9 cellular contexts compared by ENCODE assay signal in genomic region chr6:52155791-52156576, GRCh38. TPM values are rescaled to one million over a fixed set of nuclear protein-coding genes. Genes with fewer than 3 reads are reported as not detected.
DNase-seq lines count a peak whose midpoint lies in the region; ATAC-seq and TF ChIP-seq lines count a peak whose summit lies in the region.
"Had no signal": no experiment of that assay in that cellular context is flagged by ENCODE, and none has a peak within 500 bp of the region (broad histone marks: within the 10 kb centered on the region; RNA-seq: fewer than 3 reads in every experiment).

No MANE protein-coding gene starts in this region.

- H3K79me2 ChIP-seq in mammary epithelial cell (ENCODE audit: insufficient read depth, low read length) = no peaks in the 10 kb centered on the region

- peak; percentile 93 for ATAC-seq in HG03064 (IDR thresholded peaks at IDR 0.05; ENCODE audit: low read depth, unreplicated experiment)
- peak; percentile 37 to 74 (median 53) for ATAC-seq in psoas muscle
- ATAC-seq in CD4-positive, alpha-beta T cell (ENCODE audit: poor library complexity) = no peak

- dilution Hi-C loops in mammary epithelial cell (cut with HindIII; ENCODE audit: low sequenced_read_pairs) = no loop called here

- H3K4me1 Mint-ChIP-seq in T-helper 2 cell treated with Interferon-gamma antibody and Interleukin-4, amounts not matched to agents 5 μg/mL and 100 μg/mL, for 36 hours (ENCODE audit: low read depth) = peaks cover 23% of the 10 kb centered on the region
- H3K4me1 Mint-ChIP-seq in CD4-positive, alpha-beta T cell (ENCODE audit: low read depth) = no peaks in the 10 kb centered on the region

- TF ChIP-seq POLR2A in breast epithelium (IDR thresholded peaks at IDR 0.05) = no peak

- DNase-seq in mammary epithelial cell = peak; percentile 76
- DNase-seq in breast epithelium (ENCODE audit: low spot score in 2 of 2) = no peak
- DNase-seq in T-helper 2 cell treated with Interferon-gamma antibody and Interleukin-4, amounts not matched to agents 5 μg/mL and 100 μg/mL, for 36 hours (ENCODE audit: low spot score) = peak; percentile 39
- no peak for DNase-seq in psoas muscle
- DNase-seq in effector CD4-positive, alpha-beta T cell = no peak
- no peak for DNase-seq in HEK293T (ENCODE audit: extremely low spot score)
- DNase-seq in CD4-positive, alpha-beta T cell = no peak

- H3K9me3 ChIP-seq in mammary epithelial cell (replicated peaks; ENCODE audit: insufficient read depth, low read length) (no peaks in the 10 kb centered on the region), breast epithelium (no peaks in the 10 kb centered on the region), psoas muscle (no peaks in the 10 kb centered on the region)
- H3K9me3 ChIP-seq in CD4-positive, alpha-beta T cell (ENCODE audit: control insufficient read depth, low read length) = no peaks in the 10 kb centered on the region

- BruUV-seq in mammary epithelial cell (replicated peaks; lab: Mats Ljungman, UMichigan) = no TSS peak

- in situ Hi-C loops in mammary epithelial cell (cut with MboI; ENCODE audit: low sequenced_read_pairs in 2 of 2) = loop anchor here in 1 of 2 donors (25.0 kb wide), 1 partner anchor 506 kb away; the partner anchor contains the start of gene TMEM14A

- H3K4me1 ChIP-seq in mammary epithelial cell (ENCODE audit: insufficient read depth, low read length) (peaks cover 40% of the 10 kb centered on the region), breast epithelium (no peaks in the 10 kb centered on the region), psoas muscle (peaks cover 7% of the 10 kb centered on the region)

- H3K4me3 Mint-ChIP-seq in T-helper 2 cell treated with Interferon-gamma antibody and Interleukin-4, amounts not matched to agents 5 μg/mL and 100 μg/mL, for 36 hours = peak overlapping the region; percentile 52
- no peak overlapping the region for H3K4me3 Mint-ChIP-seq in CD4-positive, alpha-beta T cell

- H3K27me3 Mint-ChIP-seq in T-helper 2 cell treated with Interferon-gamma antibody and Interleukin-4, amounts not matched to agents 5 μg/mL and 100 μg/mL, for 36 hours (ENCODE audit: low read depth) = peaks cover 8% of the 10 kb centered on the region
- peaks cover 11% of the 10 kb centered on the region for H3K27me3 Mint-ChIP-seq in CD4-positive, alpha-beta T cell

- WGBS in mammary epithelial cell (ENCODE audit: low coverage, missing lambda C conversion rate) = 38% methylated on average over 6 of the region's 7 CpGs
- 42 to 44% (median 43%) methylated on average over 7 of the region's 7 CpGs for WGBS in psoas muscle, 3 donors

- POLR2A ChIA-PET in HEK293T (lab: Yijun Ruan, JAX) = no interaction called here
- POLR2A ChIA-PET in CD4-positive, alpha-beta T cell (lab: Charles Lee) = no interaction called here

- H3K27ac ChIP-seq in mammary epithelial cell (ENCODE audit: insufficient read depth, low read depth, low read length) (peak overlapping the region; percentile 31), breast epithelium (no peak overlapping the region), psoas muscle (peak overlapping the region; percentile 27)
- no peak overlapping the region for H3K27ac ChIP-seq in CD4-positive, alpha-beta T cell (ENCODE audit: low read depth, low read length)

- H3K27ac Mint-ChIP-seq in T-helper 2 cell treated with Interferon-gamma antibody and Interleukin-4, amounts not matched to agents 5 μg/mL and 100 μg/mL, for 36 hours = no peak overlapping the region
- H3K27ac Mint-ChIP-seq in CD4-positive, alpha-beta T cell = no peak overlapping the region

- H3K36me3 ChIP-seq in mammary epithelial cell (ENCODE audit: insufficient read depth, low read length) = no peaks in the 10 kb centered on the region
- no peaks in the 10 kb centered on the region for H3K36me3 ChIP-seq in breast epithelium
- H3K36me3 ChIP-seq in psoas muscle (ENCODE audit: insufficient read depth in 1 of 2, low read depth in 1 of 2) = no peaks in the 10 kb centered on the region

- TF ChIP-seq CTCF in mammary epithelial cell (conservative IDR thresholded peaks at IDR 0.05 in 1 of 2, IDR thresholded peaks at IDR 0.05 in 1 of 2; ENCODE audit: extremely low read depth in 1 of 2, insufficient read depth in 1 of 2, low read depth in 1 of 2, low read length in 2 of 2) (no peak), breast epithelium (IDR thresholded peaks at IDR 0.05) (no peak), psoas muscle (IDR thresholded peaks at IDR 0.05) (no peak)
- no peak for TF ChIP-seq CTCF in CD4-positive, alpha-beta T cell (IDR thresholded peaks at IDR 0.05)

- no peak overlapping the region for H3K9ac ChIP-seq in mammary epithelial cell (ENCODE audit: insufficient read depth, low read length)

- peak overlapping the region; percentile 23 for H3K4me2 ChIP-seq in mammary epithelial cell (ENCODE audit: insufficient read depth, low read depth, low read length)

- H3K9me3 Mint-ChIP-seq in T-helper 2 cell treated with Interferon-gamma antibody and Interleukin-4, amounts not matched to agents 5 μg/mL and 100 μg/mL, for 36 hours = peaks cover 10% of the 10 kb centered on the region
- H3K9me3 Mint-ChIP-seq in CD4-positive, alpha-beta T cell = no peaks in the 10 kb centered on the region

- H3K36me3 Mint-ChIP-seq in T-helper 2 cell treated with Interferon-gamma antibody and Interleukin-4, amounts not matched to agents 5 μg/mL and 100 μg/mL, for 36 hours (ENCODE audit: low read depth) = no peaks in the 10 kb centered on the region
- no peaks in the 10 kb centered on the region for H3K36me3 Mint-ChIP-seq in CD4-positive, alpha-beta T cell (ENCODE audit: low read depth)

- no peaks in the 10 kb centered on the region for H3K27me3 ChIP-seq in mammary epithelial cell (ENCODE audit: insufficient read depth, low read length)
- no peaks in the 10 kb centered on the region for H3K27me3 ChIP-seq in breast epithelium
- no peaks in the 10 kb centered on the region for H3K27me3 ChIP-seq in psoas muscle (ENCODE audit: insufficient read depth in 3 of 3, low read length in 2 of 3)
- peaks cover 6% of the 10 kb centered on the region for H3K27me3 ChIP-seq in CD4-positive, alpha-beta T cell (ENCODE audit: control insufficient read depth, insufficient read depth, low read length)

- CTCF ChIA-PET in mammary epithelial cell (lab: Charles Lee; ENCODE audit: low non-redundant PET) (no interaction called here), HEK293T (lab: Yijun Ruan, JAX) (interaction anchor here (0.7 to 1.4 kb wide), 3 partner anchors 29 to 241 kb away, joined by 3 read pairs; no protein-coding TSS in a partner anchor)
- CTCF ChIA-PET in CD4-positive, alpha-beta T cell (lab: Charles Lee) = interaction anchor here (0.7 kb wide), 1 partner anchor 32 kb away, joined by 3 read pairs; no protein-coding TSS in a partner anchor

- H3K4me3 ChIP-seq in mammary epithelial cell (replicated peaks in 1 of 3; ENCODE audit: insufficient read depth in 1 of 3, low read depth in 2 of 3, low read length in 3 of 3) = no peak overlapping the region
- H3K4me3 ChIP-seq in breast epithelium = no peak overlapping the region
- no peak overlapping the region for H3K4me3 ChIP-seq in psoas muscle

- intact Hi-C loops in mammary epithelial cell (cut with micrococcal nuclease) (no loop called here), breast epithelium (cut with DNase I; ENCODE audit: low total_unique reads) (no loop called here), psoas muscle (cut with DNase I) (loop anchor here (10.0 kb wide), 2 partner anchors 109 to 839 kb away; partner anchors contain the start of gene GSTA4 (in 1 of the 2))
- intact Hi-C loops in CD4-positive, alpha-beta T cell (cut with DNase I, micrococcal nuclease) = no loop called here

- peak overlapping the region; percentile 59 for H2AFZ ChIP-seq in mammary epithelial cell (ENCODE audit: low read depth, low read length)

- no peaks in the 10 kb centered on the region for H4K20me1 ChIP-seq in mammary epithelial cell (ENCODE audit: insufficient read depth, low read length)

TF ChIP-seq in HEK293T, 16 proteins besides CTCF, POLR2A, EP300 and RAD21:
- TF ChIP-seq PKNOX1 (IDR thresholded peaks at IDR 0.05) = no peak
- no peak for TF ChIP-seq L3MBTL2 (conservative IDR thresholded peaks at IDR 0.05)
- TF ChIP-seq NFRKB (IDR thresholded peaks at IDR 0.05) = no peak
- no peak for TF ChIP-seq HDGF (IDR thresholded peaks at IDR 0.05; ENCODE audit: borderline replicate concordance)
- TF ChIP-seq FOXM1 (IDR thresholded peaks at IDR 0.05; ENCODE audit: borderline replicate concordance) = no peak
- no peak for TF ChIP-seq FOXA1 (IDR thresholded peaks at IDR 0.05)
- no peak for TF ChIP-seq CTBP1 (IDR thresholded peaks at IDR 0.05; ENCODE audit: borderline replicate concordance)
- TF ChIP-seq LEF1 (IDR thresholded peaks at IDR 0.05; ENCODE audit: borderline replicate concordance) = no peak
- TF ChIP-seq ELF4 (IDR thresholded peaks at IDR 0.05) = no peak
- no peak for TF ChIP-seq ZNF384 (IDR thresholded peaks at IDR 0.05)
- no peak for TF ChIP-seq FOXK2 (IDR thresholded peaks at IDR 0.05)
- no peak for TF ChIP-seq BHLHE40 (IDR thresholded peaks at IDR 0.05; ENCODE audit: borderline replicate concordance)
- TF ChIP-seq SP1 (IDR thresholded peaks at IDR 0.05) = no peak
- TF ChIP-seq TARDBP (IDR thresholded peaks at IDR 0.05) = no peak
- no peak for TF ChIP-seq SUZ12 (IDR thresholded peaks at IDR 0.05)
- no peak for TF ChIP-seq ARNT (IDR thresholded peaks at IDR 0.05)

RNA-seq across cellular contexts. Expression of gene IL17A, which starts 30.2 kb away (rescaled TPM):
- total RNA-seq in mammary epithelial cell (not detected), breast epithelium (not detected), psoas muscle (not detected)
- polyA plus RNA-seq in mammary epithelial cell (not detected), psoas muscle (not detected)
- polyA minus RNA-seq in mammary epithelial cell = not detected
- under 1 TPM in 1 of 2 experiments, not detected in 1; 0.14 TPM for total RNA-seq in CD4-positive, alpha-beta T cell
- total RNA-seq: mononuclear cell had no signal

Comparison
In these comparisons a context has a peak if more than half of its experiments do, and no peak if none do; other contexts are left out.
1. DNase-seq: peak in mammary epithelial cell (single experiment) and T-helper 2 cell treated with Interferon-gamma antibody and Interleukin-4, amounts not matched to agents 5 μg/mL and 100 μg/mL, for 36 hours (single experiment); none in breast epithelium (0 of 2), psoas muscle (0 of 2), effector CD4-positive, alpha-beta T cell (single experiment), HEK293T (single experiment) and CD4-positive, alpha-beta T cell (0 of 10).
2. H3K27ac ChIP-seq: peak in mammary epithelial cell (single experiment) and psoas muscle (single experiment); none in breast epithelium (0 of 2) and CD4-positive, alpha-beta T cell (single experiment).
3. intact Hi-C loops: an anchor here in psoas muscle (10.0 kb wide); none called in mammary epithelial cell, breast epithelium and CD4-positive, alpha-beta T cell.